In genomic region chr9:76452839-76453238, GRCh38 we compare ENCODE assay signal across 23 cellular contexts. TPM values are rescaled to one million over a fixed set of nuclear protein-coding genes. Genes with fewer than 3 reads are reported as not detected.
A peak's percentile ranks its signal among the peaks of the same experiment; 100 is the strongest.
DNase-seq lines count a peak whose midpoint lies in the region; ATAC-seq and TF ChIP-seq lines count a peak whose summit lies in the region.
"Had no signal": no experiment of that assay in that cellular context is flagged by ENCODE, and none has a peak within 500 bp of the region (broad histone marks: within the 10 kb centered on the region; RNA-seq: fewer than 3 reads in every experiment).

No MANE protein-coding gene starts in this region.

- H3K36me3 ChIP-seq in breast epithelium = no peaks in the 10 kb centered on the region
- H3K36me3 ChIP-seq: gastrocnemius medialis, ovary, right atrium auricular region, suprapubic skin, vagina had no signal

- H3K36me3 Mint-ChIP-seq in MCF 10A (ENCODE audit: insufficient read depth, unreplicated experiment) = no peaks in the 10 kb centered on the region
- no peaks in the 10 kb centered on the region for H3K36me3 Mint-ChIP-seq in activated CD8-positive, alpha-beta T cell treated with anti-CD3 and anti-CD28 coated beads, Interleukin-2, amount 10 ng/mL, durations not matched to agents 7 days and 5 days (ENCODE audit: low read depth)
- H3K36me3 Mint-ChIP-seq: CD4-positive, CD25-positive, alpha-beta regulatory T cell; naive B cell had no signal

- TF ChIP-seq CTCF in MCF 10A (IDR thresholded peaks at IDR 0.05; ENCODE audit: unreplicated experiment) (no peak), breast epithelium (IDR thresholded peaks at IDR 0.05) (no peak), foreskin fibroblast (IDR thresholded peaks at IDR 0.05; ENCODE audit: low read depth, low read length) (no peak), coronary artery (IDR thresholded peaks at IDR 0.05) (no peak)

- H3K27me3 ChIP-seq in breast epithelium = no peaks in the 10 kb centered on the region
- H3K27me3 ChIP-seq: gastrocnemius medialis, ovary, right atrium auricular region, suprapubic skin, vagina had no signal

- no peaks in the 10 kb centered on the region for H3K9me3 Mint-ChIP-seq in MCF 10A (ENCODE audit: unreplicated experiment)
- no peaks in the 10 kb centered on the region for H3K9me3 Mint-ChIP-seq in activated CD8-positive, alpha-beta T cell treated with anti-CD3 and anti-CD28 coated beads, Interleukin-2, amount 10 ng/mL, durations not matched to agents 7 days and 5 days (ENCODE audit: insufficient read depth)
- H3K9me3 Mint-ChIP-seq: activated B cell treated with CpG ODN at 0.5 μM for 24 hours; CD4-positive, CD25-positive, alpha-beta regulatory T cell; central memory CD8-positive, alpha-beta T cell had no signal

- no peak for ATAC-seq in HG02885 (IDR thresholded peaks at IDR 0.05; ENCODE audit: poor library complexity, unreplicated experiment)
- ATAC-seq in activated CD8-positive, alpha-beta T cell treated with anti-CD3 and anti-CD28 coated beads, Interleukin-2, amount 10 ng/mL, durations not matched to agents 7 days and 5 days = no peak
- no peak for ATAC-seq in GM21528 (IDR thresholded peaks at IDR 0.05; ENCODE audit: low FRiP score, unreplicated experiment)
- ATAC-seq: gastrocnemius medialis had no signal

- DNase-seq in MCF 10A (ENCODE audit: unreplicated experiment) (no peak), breast epithelium (ENCODE audit: low spot score in 2 of 2) (no peak), NCI-H69 (lab: John Stamatoyannopoulos, UW) (peak; percentile 98), foreskin fibroblast (peak; percentile 21 to 53), coronary artery (ENCODE audit: low spot score) (no peak)
- DNase-seq in activated CD8-positive, alpha-beta T cell treated with anti-CD3 and anti-CD28 coated beads, Interleukin-2, amount 10 ng/mL, durations not matched to agents 7 days and 5 days = no peak
- DNase-seq: ACHN; activated B cell treated with CpG ODN at 0.5 μM for 24 hours; activated CD4-positive, alpha-beta T cell treated with anti-CD3 and anti-CD28 coated beads, Interleukin-2, amount 50 U/mL, for 48 hours; activated naive CD4-positive, alpha-beta T cell; anterior cingulate cortex; CD4-positive, CD25-positive, alpha-beta regulatory T cell; gastrocnemius medialis; Kasumi-1; kidney glomerular epithelial cell; naive B cell; ovary had no signal

- CTCF ChIA-PET in MCF 10A (lab: Yijun Ruan, JAX) = interaction anchor here (0.6 to 8.9 kb wide), 4 partner anchors 110 to 251 kb away, joined by 3 to 89 read pairs (median 5); no protein-coding TSS in a partner anchor
- CTCF ChIA-PET in activated CD8-positive, alpha-beta T cell treated with anti-CD3 and anti-CD28 coated beads, Interleukin-2, amount 10 ng/mL, durations not matched to agents 7 days and 5 days (lab: Charles Lee) = interaction anchor here (1.1 to 6.0 kb wide), 3 partner anchors 10 to 251 kb away, joined by 6 to 54 read pairs (median 8); no protein-coding TSS in a partner anchor

- H3K27ac ChIP-seq in breast epithelium (no peak overlapping the region), coronary artery (no peak overlapping the region)
- H3K27ac ChIP-seq: gastrocnemius medialis, ovary, right atrium auricular region, suprapubic skin, vagina had no signal

- POLR2A ChIA-PET in MCF 10A (lab: Yijun Ruan, JAX) = interaction anchor here (0.5 kb wide), 1 partner anchor 254 kb away, joined by 3 read pairs; no protein-coding TSS in a partner anchor
- POLR2A ChIA-PET in activated CD8-positive, alpha-beta T cell treated with anti-CD3 and anti-CD28 coated beads, Interleukin-2, amount 10 ng/mL, durations not matched to agents 7 days and 5 days (lab: Charles Lee) = interaction anchor here (0.7 kb wide), 1 partner anchor 59 kb away, joined by 3 read pairs; the partner anchor contains the start of gene RFK

- no TSS peak for BruUV-seq in MCF 10A (replicated peaks; lab: Mats Ljungman, UMichigan)

- H3K4me1 Mint-ChIP-seq in MCF 10A (ENCODE audit: insufficient read depth, unreplicated experiment) = peaks cover 25% of the 10 kb centered on the region
- H3K4me1 Mint-ChIP-seq in activated CD8-positive, alpha-beta T cell treated with anti-CD3 and anti-CD28 coated beads, Interleukin-2, amount 10 ng/mL, durations not matched to agents 7 days and 5 days (ENCODE audit: low read depth) = peaks cover 15% of the 10 kb centered on the region

- H3K27me3 Mint-ChIP-seq in MCF 10A (ENCODE audit: insufficient read depth, unreplicated experiment) = no peaks in the 10 kb centered on the region
- no peaks in the 10 kb centered on the region for H3K27me3 Mint-ChIP-seq in activated CD8-positive, alpha-beta T cell treated with anti-CD3 and anti-CD28 coated beads, Interleukin-2, amount 10 ng/mL, durations not matched to agents 7 days and 5 days (ENCODE audit: low read depth)
- H3K27me3 Mint-ChIP-seq: activated B cell treated with CpG ODN at 0.5 μM for 24 hours; CD4-positive, CD25-positive, alpha-beta regulatory T cell; central memory CD8-positive, alpha-beta T cell; naive B cell had no signal

- no peaks in the 10 kb centered on the region for H3K9me3 ChIP-seq in breast epithelium
- H3K9me3 ChIP-seq: gastrocnemius medialis, ovary, right atrium auricular region, suprapubic skin, vagina had no signal

- intact Hi-C loops in MCF 10A (cut with micrococcal nuclease) (loop anchor here (10.0 kb wide), 1 partner anchor 62 kb away; no protein-coding TSS in a partner anchor), breast epithelium (cut with DNase I; ENCODE audit: low total_unique reads) (no loop called here)

- H3K4me3 Mint-ChIP-seq in MCF 10A (ENCODE audit: unreplicated experiment) = no peak overlapping the region
- H3K4me3 Mint-ChIP-seq in activated CD8-positive, alpha-beta T cell treated with anti-CD3 and anti-CD28 coated beads, Interleukin-2, amount 10 ng/mL, durations not matched to agents 7 days and 5 days = no peak overlapping the region
- H3K4me3 Mint-ChIP-seq: activated B cell treated with CpG ODN at 0.5 μM for 24 hours; central memory CD8-positive, alpha-beta T cell; naive B cell had no signal

- H3K4me1 ChIP-seq in breast epithelium = no peaks in the 10 kb centered on the region
- H3K4me1 ChIP-seq: gastrocnemius medialis, right atrium auricular region, vagina had no signal

- H3K27ac Mint-ChIP-seq in MCF 10A (ENCODE audit: low read depth, unreplicated experiment) = peak overlapping the region; percentile 52
- no peak overlapping the region for H3K27ac Mint-ChIP-seq in activated CD8-positive, alpha-beta T cell treated with anti-CD3 and anti-CD28 coated beads, Interleukin-2, amount 10 ng/mL, durations not matched to agents 7 days and 5 days
- H3K27ac Mint-ChIP-seq: activated B cell treated with CpG ODN at 0.5 μM for 24 hours had no signal

- no peak for TF ChIP-seq POLR2A in breast epithelium (IDR thresholded peaks at IDR 0.05)

- H3K4me3 ChIP-seq in breast epithelium (no peak overlapping the region), foreskin fibroblast (ENCODE audit: low read depth in 1 of 2, low read length in 2 of 2) (no peak overlapping the region), coronary artery (no peak overlapping the region)
- H3K4me3 ChIP-seq: gastrocnemius medialis, ovary, right atrium auricular region, suprapubic skin, vagina had no signal

RNA-seq across cellular contexts. Expression of gene GCNT1, which starts 6.1 kb away (rescaled TPM):
- total RNA-seq in MCF 10A (2022) (11.5 and 12.4 TPM in 2 replicates), breast epithelium (10 to 100 TPM in 2 of 3 donors, 1 to 10 TPM in 1; 7.9 to 16.5 (median 10.1) TPM)
- total RNA-seq in activated CD8-positive, alpha-beta T cell treated with anti-CD3 and anti-CD28 coated beads, Interleukin-2, amount 10 ng/mL, durations not matched to agents 7 days and 5 days = 1 to 10 TPM; 7.7 to 8.0 TPM

RNA-seq across cellular contexts. Expression of gene RFK, which starts 58.6 kb away (rescaled TPM):
- total RNA-seq in MCF 10A (2022) (22.6 and 27.0 TPM in 2 replicates), breast epithelium (10 to 100 TPM; 12.2 to 26.2 (median 23.9) TPM)
- total RNA-seq in activated CD8-positive, alpha-beta T cell treated with anti-CD3 and anti-CD28 coated beads, Interleukin-2, amount 10 ng/mL, durations not matched to agents 7 days and 5 days = 10 to 100 TPM; 18.2 to 21.5 TPM

Comparison
In these comparisons a context has a peak if more than half of its experiments do, and no peak if none do; other contexts are left out.
1. DNase-seq: peak in NCI-H69 (single experiment) and foreskin fibroblast (2 of 2); none in MCF 10A (single experiment), breast epithelium (0 of 2), activated CD8-positive, alpha-beta T cell treated with anti-CD3 and anti-CD28 coated beads, Interleukin-2, amount 10 ng/mL, durations not matched to agents 7 days and 5 days (single experiment) and coronary artery (single experiment).